In genomic region chr19:1923319-1923718, GRCh38 we compare ENCODE assay signal across 10 cellular contexts. TPM values are rescaled to one million over a fixed set of nuclear protein-coding genes. Genes with fewer than 3 reads are reported as not detected.
A peak's percentile ranks its signal among the peaks of the same experiment; 100 is the strongest.
DNase-seq lines count a peak whose midpoint lies in the region; ATAC-seq, FAIRE-seq and TF ChIP-seq lines count a peak whose summit lies in the region.
"Had no signal": no experiment of that assay in that cellular context is flagged by ENCODE, and none has a peak within 500 bp of the region (broad histone marks: within the 10 kb centered on the region; RNA-seq: fewer than 3 reads in every experiment).

No MANE protein-coding gene starts in this region.

- no peaks in the 10 kb centered on the region for H3K27me3 Mint-ChIP-seq in MCF 10A (ENCODE audit: insufficient read depth, unreplicated experiment)
- H3K27me3 Mint-ChIP-seq: activated naive CD8-positive, alpha-beta T cell had no signal

- no peak for TF ChIP-seq CTCF in MCF 10A (IDR thresholded peaks at IDR 0.05; ENCODE audit: unreplicated experiment)

- CTCF ChIA-PET in MCF 10A (lab: Yijun Ruan, JAX): interaction anchor here (0.6 to 0.7 kb wide), 2 partner anchors 16 to 19 kb away, joined by 3 to 6 read pairs; no protein-coding TSS in a partner anchor

- H3K9me3 Mint-ChIP-seq in MCF 10A (ENCODE audit: unreplicated experiment): no peaks in the 10 kb centered on the region

- FAIRE-seq in GM19239 (lab: Jason Lieb, UNC): peak; percentile 67

- DNase-seq in GM19239 (ENCODE audit: insufficient read length, low spot score) (no peak), NOMO-1 treated with DMSO at 0.1 percent for 48 hours (lab: John Stamatoyannopoulos, UW; ENCODE audit: unreplicated experiment) (peak; percentile 92), MCF 10A (ENCODE audit: unreplicated experiment) (no peak)
- peak; percentile 80 for DNase-seq in activated effector memory CD4-positive, alpha-beta T cell treated with anti-CD3 and anti-CD28 coated beads, Interleukin-2, amount 50 U/mL, for 16 hours
- peak; percentile 32 for DNase-seq in stimulated activated CD4-positive, alpha-beta T cell treated with anti-CD3 and anti-CD28 coated beads, Interleukin-2, amount 100 ng/mL, for 4 hours (ENCODE audit: low read depth)
- DNase-seq: head of caudate nucleus, NCI-H187 had no signal

- BruUV-seq in MCF 10A (replicated peaks; lab: Mats Ljungman, UMichigan): no TSS peak

- H3K36me3 Mint-ChIP-seq in MCF 10A (ENCODE audit: insufficient read depth, unreplicated experiment): peaks cover 62% of the 10 kb centered on the region
- H3K36me3 Mint-ChIP-seq: activated naive CD8-positive, alpha-beta T cell had no signal

- intact Hi-C loops in MCF 10A (cut with micrococcal nuclease): no loop called here

- ATAC-seq in HG02610 (IDR thresholded peaks at IDR 0.05; ENCODE audit: unreplicated experiment) (no peak), GM18873 (IDR thresholded peaks at IDR 0.05; ENCODE audit: low FRiP score, unreplicated experiment) (no peak)

- peaks cover 6% of the 10 kb centered on the region for H3K4me1 Mint-ChIP-seq in MCF 10A (ENCODE audit: insufficient read depth, unreplicated experiment)

- no peak overlapping the region for H3K27ac Mint-ChIP-seq in MCF 10A (ENCODE audit: low read depth, unreplicated experiment)
- H3K27ac Mint-ChIP-seq: activated naive CD8-positive, alpha-beta T cell had no signal

- POLR2A ChIA-PET in MCF 10A (lab: Yijun Ruan, JAX): interaction anchor here (1.0 kb wide), 1 partner anchor 58 kb away, joined by 3 read pairs; no protein-coding TSS in a partner anchor

- H3K4me3 Mint-ChIP-seq in MCF 10A (ENCODE audit: unreplicated experiment): no peak overlapping the region
- H3K4me3 Mint-ChIP-seq: activated naive CD8-positive, alpha-beta T cell had no signal

RNA-seq across cellular contexts. Expression of gene CSNK1G2, which starts 17.7 kb away (rescaled TPM):
- total RNA-seq in MCF 10A (2022): 48.5 and 54.4 TPM in 2 replicates

RNA-seq across cellular contexts. Expression of gene ADAT3, which starts 18.1 kb away (rescaled TPM):
- total RNA-seq in MCF 10A (2022): 6.8 and 6.9 TPM in 2 replicates

RNA-seq across cellular contexts. Expression of gene SCAMP4, which starts 18.1 kb away (rescaled TPM):
- total RNA-seq in MCF 10A (2022): 48.7 and 67.2 TPM in 2 replicates

RNA-seq across cellular contexts. Expression of gene ABHD17A, which starts 38.0 kb away (rescaled TPM):
- total RNA-seq in MCF 10A (2022): 38.9 and 39.5 TPM in 2 replicates

RNA-seq across cellular contexts. Expression of gene KLF16, which starts 59.9 kb away (rescaled TPM):
- total RNA-seq in MCF 10A (2022): 27.0 and 45.5 TPM in 2 replicates

Comparison
In these comparisons a context has a peak if more than half of its experiments do, and no peak if none do; other contexts are left out.
1. DNase-seq: peak in NOMO-1 treated with DMSO at 0.1 percent for 48 hours (single experiment), activated effector memory CD4-positive, alpha-beta T cell treated with anti-CD3 and anti-CD28 coated beads, Interleukin-2, amount 50 U/mL, for 16 hours (single experiment) and stimulated activated CD4-positive, alpha-beta T cell treated with anti-CD3 and anti-CD28 coated beads, Interleukin-2, amount 100 ng/mL, for 4 hours (single experiment); none in GM19239 (single experiment) and MCF 10A (single experiment).